8 cellular contexts compared by ENCODE assay signal in genomic region chr19:10701955-10702307, GRCh38. TPM values are rescaled to one million over a fixed set of nuclear protein-coding genes. Genes with fewer than 3 reads are reported as not detected.
DNase-seq lines count a peak whose midpoint lies in the region; ATAC-seq and TF ChIP-seq lines count a peak whose summit lies in the region.

No MANE protein-coding gene starts in this region.

- H3K27me3 ChIP-seq in esophagus (ENCODE audit: control insufficient read depth in 1 of 2, insufficient read depth in 2 of 2, low read length in 2 of 2) = no peaks in the 10 kb centered on the region

- peak overlapping the region; percentile 80 to 90 for H3K4me3 ChIP-seq in esophagus (ENCODE audit: low read depth in 1 of 2, low read length in 2 of 2)

- ATAC-seq in HG03565 (IDR thresholded peaks at IDR 0.05; ENCODE audit: unreplicated experiment) (peak; percentile 22), T-helper 17 cell (peak; percentile 17), GM21717 (IDR thresholded peaks at IDR 0.05; ENCODE audit: unreplicated experiment) (no peak)

- peak overlapping the region; percentile 95 for H3K4me3 Mint-ChIP-seq in T-helper 17 cell
- peak overlapping the region; percentile 94 for H3K4me3 Mint-ChIP-seq in nephron progenitor cell

- DNase-seq in activated T-cell treated with anti-CD3 and anti-CD28 coated beads for 24 hours (ENCODE audit: low read depth) (peak; percentile 17), activated T-cell treated with anti-CD3 and anti-CD28 coated beads for 4 hours (no peak), T-helper 17 cell (no peak), nephron progenitor cell (peak; percentile 61), GOT3 (lab: John Stamatoyannopoulos, UW) (no peak)

- 3 to 7% methylated on average over 21 of the region's 21 CpGs for WGBS in esophagus, 2 donors

- no peaks in the 10 kb centered on the region for H3K4me1 ChIP-seq in esophagus (ENCODE audit: control insufficient read depth in 2 of 2, insufficient read depth in 2 of 2, low read length in 1 of 2)

- H3K27ac ChIP-seq in esophagus (ENCODE audit: low read depth in 2 of 2, low read length in 1 of 2) = no peak overlapping the region

- no peaks in the 10 kb centered on the region for H3K9me3 Mint-ChIP-seq in nephron progenitor cell

- no peaks in the 10 kb centered on the region for H3K36me3 Mint-ChIP-seq in T-helper 17 cell (ENCODE audit: low read depth)
- H3K36me3 Mint-ChIP-seq in nephron progenitor cell (ENCODE audit: low read depth) = no peaks in the 10 kb centered on the region

- H3K36me3 ChIP-seq in esophagus (ENCODE audit: control insufficient read depth in 2 of 2, insufficient read depth in 2 of 2, low read length in 1 of 2) = no peaks in the 10 kb centered on the region

- H3K4me1 Mint-ChIP-seq in T-helper 17 cell (peaks cover 8% of the 10 kb centered on the region), nephron progenitor cell (peaks cover 16% of the 10 kb centered on the region)

- no peak for TF ChIP-seq CTCF in nephron progenitor cell (IDR thresholded peaks at IDR 0.05)

- H3K27me3 Mint-ChIP-seq in T-helper 17 cell = no peaks in the 10 kb centered on the region
- H3K27me3 Mint-ChIP-seq in nephron progenitor cell (ENCODE audit: low read depth, poor library complexity) = peaks cover 23% of the 10 kb centered on the region

- no peaks in the 10 kb centered on the region for H3K9me3 ChIP-seq in T-helper 17 cell (ENCODE audit: control insufficient read depth, low read length, poor library complexity, severe bottlenecking)
- H3K9me3 ChIP-seq in esophagus (ENCODE audit: control insufficient read depth in 2 of 2, insufficient read depth in 1 of 2, low read depth in 1 of 2, low read length in 1 of 2) = no peaks in the 10 kb centered on the region

- peak overlapping the region; percentile 86 for H3K27ac Mint-ChIP-seq in T-helper 17 cell
- H3K27ac Mint-ChIP-seq in nephron progenitor cell = peak overlapping the region; percentile 93

RNA-seq across cellular contexts. Expression of gene QTRT1, which starts 0.7 kb away (rescaled TPM):
- total RNA-seq in T-helper 17 cell = 10 to 100 TPM; 49.4 to 56.9 TPM
- 10 to 100 TPM; 53.2 to 86.4 TPM for polyA plus RNA-seq in esophagus

RNA-seq across cellular contexts. Expression of gene DNM2, which starts 15.9 kb away (rescaled TPM):
- total RNA-seq in T-helper 17 cell = 100 to 1,000 TPM; 267 to 273 TPM
- 10 to 100 TPM; 68.4 to 87.9 TPM for polyA plus RNA-seq in esophagus

RNA-seq across cellular contexts. Expression of gene ILF3, which starts 47.8 kb away (rescaled TPM):
- 100 to 1,000 TPM; 428 to 456 TPM for total RNA-seq in T-helper 17 cell
- polyA plus RNA-seq in esophagus = 100 to 1,000 TPM in 1 of 2 donors, 10 to 100 TPM in 1; 84.2 to 107 TPM

Comparison
In these comparisons a context has a peak if more than half of its experiments do, and no peak if none do; other contexts are left out.
1. DNase-seq: peak in activated T-cell treated with anti-CD3 and anti-CD28 coated beads for 24 hours (single experiment) and nephron progenitor cell (single experiment); none in activated T-cell treated with anti-CD3 and anti-CD28 coated beads for 4 hours (single experiment), T-helper 17 cell (0 of 3) and GOT3 (single experiment).